ENCODE assay signal across 8 cellular contexts in the genomic region with DNA sequence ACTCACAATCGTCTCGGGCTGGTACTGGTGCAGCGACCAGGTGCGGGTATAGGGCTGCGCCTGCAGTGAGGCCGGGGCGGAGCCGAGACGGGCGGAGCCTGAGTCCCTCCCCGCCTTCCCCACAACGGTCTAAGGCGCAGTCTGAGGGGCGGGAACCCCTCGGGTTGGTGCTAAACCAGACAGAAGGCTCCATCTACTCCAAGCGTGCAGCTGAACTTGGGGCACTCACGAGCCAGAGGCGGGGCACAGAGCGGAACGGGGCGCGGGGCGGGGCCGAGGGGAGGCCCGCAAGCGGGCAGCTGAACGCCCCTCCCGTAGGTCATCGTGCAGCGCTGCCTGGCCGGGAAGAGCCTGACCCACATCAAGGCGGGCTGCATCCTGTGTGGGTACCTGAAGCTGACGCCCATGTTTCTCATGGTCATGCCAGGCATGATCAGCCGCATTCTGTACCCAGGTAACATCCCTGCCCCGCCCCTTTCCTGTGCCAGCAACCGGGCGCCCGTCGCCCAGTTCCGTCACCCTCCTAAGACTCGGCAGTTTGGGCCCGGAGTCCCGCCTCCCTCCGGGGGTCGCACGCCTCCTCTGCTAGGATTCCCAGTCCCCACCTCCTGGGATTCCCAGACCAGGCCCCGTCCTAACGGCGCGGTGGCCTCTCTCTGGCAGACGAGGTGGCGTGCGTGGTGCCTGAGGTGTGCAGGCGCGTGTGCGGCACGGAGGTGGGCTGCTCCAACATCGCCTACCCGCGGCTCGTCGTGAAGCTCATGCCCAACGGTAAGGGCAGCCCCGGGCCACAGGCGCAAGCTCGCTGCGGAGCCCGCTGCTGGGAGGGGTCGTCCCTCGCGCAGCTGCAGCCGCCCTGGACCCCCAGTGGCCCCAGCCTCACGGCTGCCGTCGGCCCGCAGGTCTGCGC. TPM values are rescaled to one million over a fixed set of nuclear protein-coding genes. Genes with fewer than 3 reads are reported as not detected.
DNase-seq lines count a peak whose midpoint lies in the region; ATAC-seq, FAIRE-seq and TF ChIP-seq lines count a peak whose summit lies in the region.

No MANE protein-coding gene starts in this region.

- no peaks in the 10 kb centered on the region for H3K27me3 ChIP-seq in SU-DHL-6 (ENCODE audit: low read length)
- H3K27me3 ChIP-seq in iPS-15b (ENCODE audit: control insufficient read depth, insufficient read depth, low read length), result peaks cover 48% of the 10 kb centered on the region
- H3K27me3 ChIP-seq in spleen (replicated peaks in 1 of 7), result peaks cover 0 to 51% (median 12%) of the 10 kb centered on the region in 7 donors
- no peaks in the 10 kb centered on the region for H3K27me3 ChIP-seq in Karpas-422 (ENCODE audit: low read length)

- H3K4me2 ChIP-seq in SU-DHL-6 (ENCODE audit: low read depth, low read length, poor library complexity, severe bottlenecking) (peak overlapping the region; percentile 48), Karpas-422 (ENCODE audit: low read depth, low read length, poor library complexity, severe bottlenecking) (no peak overlapping the region)

- DNase-seq in COLO668 (lab: John Stamatoyannopoulos, UW; ENCODE audit: unreplicated experiment), result peak; percentile 66
- DNase-seq in HTR-8/SVneo (ENCODE audit: insufficient read length, low spot score), result peak; percentile 59
- peak; percentile 23 for DNase-seq in amniotic epithelial cell (ENCODE audit: low read depth)
- DNase-seq in spleen, result peak; percentile 93
- DNase-seq in Karpas-422, result no peak

- intact Hi-C loops in spleen (cut with DNase I; ENCODE audit: low total_unique reads), result loop anchor here (10.0 kb wide), 1 partner anchor 227 kb away; a partner anchor contains a TSS

- H3K4me1 ChIP-seq in iPS-15b (ENCODE audit: control insufficient read depth, insufficient read depth, low read length) (no peaks in the 10 kb centered on the region), spleen (peaks cover 8 to 27% (median 21%) of the 10 kb centered on the region in 6 donors), Karpas-422 (ENCODE audit: low read length) (no peaks in the 10 kb centered on the region)

- no peaks in the 10 kb centered on the region for H4K20me1 ChIP-seq in SU-DHL-6 (ENCODE audit: low read depth, low read length)
- no peaks in the 10 kb centered on the region for H4K20me1 ChIP-seq in Karpas-422 (ENCODE audit: insufficient read depth, low read depth, low read length)

- FAIRE-seq in HTR-8/SVneo (lab: Jason Lieb, UNC), result peak; percentile 68

- H3K9me3 ChIP-seq in SU-DHL-6 (ENCODE audit: insufficient read depth, low read length) (no peaks in the 10 kb centered on the region), iPS-15b (ENCODE audit: control insufficient read depth, insufficient read depth, low read length) (no peaks in the 10 kb centered on the region), spleen (no peaks in the 10 kb centered on the region), Karpas-422 (ENCODE audit: low read length) (no peaks in the 10 kb centered on the region)

- H3K9me2 ChIP-seq in SU-DHL-6 (replicated peaks; ENCODE audit: insufficient read depth, low read length) (no peaks in the 10 kb centered on the region), Karpas-422 (replicated peaks; ENCODE audit: insufficient read depth, low read length) (no peaks in the 10 kb centered on the region)

- H3K36me3 ChIP-seq in SU-DHL-6 (ENCODE audit: low read length) (no peaks in the 10 kb centered on the region), iPS-15b (ENCODE audit: control insufficient read depth, insufficient read depth, low read length) (peaks cover 15% of the 10 kb centered on the region), spleen (peaks cover 0 to 32% (median 16%) of the 10 kb centered on the region in 6 donors), Karpas-422 (ENCODE audit: insufficient read depth, low read length) (no peaks in the 10 kb centered on the region)

- peak; percentile 75 for ATAC-seq in GM19455 (IDR thresholded peaks at IDR 0.05; ENCODE audit: unreplicated experiment)

- H3K79me2 ChIP-seq in SU-DHL-6 (ENCODE audit: insufficient read depth, low read length) (no peaks in the 10 kb centered on the region), Karpas-422 (ENCODE audit: low read length) (no peaks in the 10 kb centered on the region)

- TF ChIP-seq CTCF in SU-DHL-6 (IDR thresholded peaks at IDR 0.05; ENCODE audit: insufficient read depth, low read length, poor library complexity, severe bottlenecking), result no peak
- TF ChIP-seq CTCF in spleen (IDR thresholded peaks at IDR 0.05 in 8 of 11, conservative IDR thresholded peaks at IDR 0.05 in 3 of 11), result no peak

- H3K9ac ChIP-seq in SU-DHL-6 (ENCODE audit: low read length) (peak overlapping the region; percentile 8; the same call in 1 of the 2 replicates), iPS-15b (ENCODE audit: low read depth, low read length) (no peak overlapping the region), Karpas-422 (ENCODE audit: low read length) (no peak overlapping the region)

- no peak for TF ChIP-seq POLR2A in spleen (IDR thresholded peaks at IDR 0.05)

- H2AFZ ChIP-seq in SU-DHL-6 (ENCODE audit: low read depth, low read length, severe bottlenecking) (peak overlapping the region; percentile 24), Karpas-422 (ENCODE audit: low read length) (no peak overlapping the region)

- 3 to 6% (median 5%) methylated on average over 35 to 77 of the region's 77 CpGs for WGBS in spleen, 5 donors

- H3K27ac ChIP-seq in SU-DHL-6 (ENCODE audit: low read depth, low read length) (no peak overlapping the region), spleen (peak overlapping the region in 5 of 8 donors; percentile 11 to 78 (median 57)), Karpas-422 (ENCODE audit: low read length) (no peak overlapping the region)

- no peaks in the 10 kb centered on the region for H3F3A ChIP-seq in SU-DHL-6 (ENCODE audit: insufficient read depth)

- H3K4me3 ChIP-seq in SU-DHL-6 (ENCODE audit: insufficient read depth, low read length, poor library complexity, severe bottlenecking) (no peak overlapping the region), iPS-15b (ENCODE audit: low read depth, low read length) (peak overlapping the region; percentile 72), spleen (peak overlapping the region; percentile 47 to 79 (median 63)), Karpas-422 (ENCODE audit: low read length) (no peak overlapping the region)

RNA-seq across cellular contexts. Expression of a gene that starts 5.1 kb away (rescaled TPM):
- total RNA-seq in spleen, result 1 to 10 TPM in 1 of 7 donors, under 1 TPM in 3, not detected in 3; 0.17 to 1.2 (median 0.53) TPM
- 1 to 10 TPM; 1.3 to 2.3 (median 1.7) TPM for polyA plus RNA-seq in spleen
- not detected in 2 replicates for total RNA-seq in Karpas-422 (2014; rRNA removed; shearing (Covaris generic); ENCODE audit: low replicate concordance)

RNA-seq across cellular contexts. Expression of a gene that starts 16.0 kb away (rescaled TPM):
- total RNA-seq in spleen, result 10 to 100 TPM; 17.6 to 69.0 (median 36.4) TPM
- 10 to 100 TPM; 10.7 to 23.6 (median 13.5) TPM for polyA plus RNA-seq in spleen
- total RNA-seq in Karpas-422 (2014; rRNA removed; shearing (Covaris generic); ENCODE audit: low replicate concordance), result not detected in 2 replicates

RNA-seq across cellular contexts. Expression of a gene that starts 20.2 kb away (rescaled TPM):
- 10 to 100 TPM; 43.1 to 73.3 (median 51.4) TPM for total RNA-seq in spleen
- 10 to 100 TPM; 36.6 to 64.8 (median 42.6) TPM for polyA plus RNA-seq in spleen
- 30.5 and 59.5 TPM in 2 replicates for total RNA-seq in Karpas-422 (2014; rRNA removed; shearing (Covaris generic); ENCODE audit: low replicate concordance)

RNA-seq across cellular contexts. Expression of a gene that starts 28.7 kb away (rescaled TPM):
- 10 to 100 TPM in 6 of 7 donors, 1 to 10 TPM in 1; 9.2 to 13.9 (median 11.7) TPM for total RNA-seq in spleen
- polyA plus RNA-seq in spleen, result 10 to 100 TPM in 2 of 3 donors, 1 to 10 TPM in 1; 8.8 to 23.5 (median 16.2) TPM
- total RNA-seq in Karpas-422 (2014; rRNA removed; shearing (Covaris generic); ENCODE audit: low replicate concordance), result 1.5 and 2.3 TPM in 2 replicates

RNA-seq across cellular contexts. Expression of a gene that starts 39.7 kb away (rescaled TPM):
- 10 to 100 TPM in 4 of 7 donors, 1 to 10 TPM in 2, under 1 TPM in 1; 0.86 to 94.3 (median 13.6) TPM for total RNA-seq in spleen
- 1 to 10 TPM in 2 of 3 donors, under 1 TPM in 1; 0.76 to 5.1 (median 1.6) TPM for polyA plus RNA-seq in spleen
- not detected in 2 replicates for total RNA-seq in Karpas-422 (2014; rRNA removed; shearing (Covaris generic); ENCODE audit: low replicate concordance)

Comparison
In these comparisons a context has a peak if more than half of its experiments do, and no peak if none do; other contexts are left out.
1. H3K27ac ChIP-seq: peak in spleen (5 of 8); none in SU-DHL-6 (single experiment) and Karpas-422 (single experiment).
2. H3K4me3 ChIP-seq: peak in iPS-15b (single experiment) and spleen (8 of 8); none in SU-DHL-6 (single experiment) and Karpas-422 (single experiment).
3. RNA of a gene that starts 16.0 kb away (total RNA-seq): 17.6 to 69.0 TPM in spleen; not detected in Karpas-422; every median in the first group is over 10 times any median in the second.